In the genomic region with DNA sequence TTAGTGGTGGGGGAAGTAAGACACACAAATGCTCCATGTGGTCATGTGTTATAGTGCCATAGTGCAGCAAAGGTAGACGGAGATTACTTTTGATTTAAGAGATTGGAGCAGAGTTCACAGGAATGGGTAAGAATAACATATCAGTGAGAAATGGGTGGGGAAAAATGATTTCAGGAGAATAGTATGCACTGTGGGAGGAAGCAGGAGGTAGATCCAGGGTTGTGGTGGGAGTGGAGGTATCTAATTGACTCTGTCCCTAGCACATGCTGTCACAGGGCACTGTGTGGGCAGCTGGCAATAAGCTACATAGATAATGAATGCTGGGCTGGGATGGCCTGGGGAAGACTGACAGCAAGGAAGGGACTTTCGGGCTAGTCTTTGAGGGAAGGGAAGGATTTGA, we compare ENCODE assay signal across 11 cellular contexts.
DNase-seq lines count a peak whose midpoint lies in the region; ATAC-seq, FAIRE-seq and TF ChIP-seq lines count a peak whose summit lies in the region.
"Had no signal": no experiment of that assay in that cellular context is flagged by ENCODE, and none has a peak within 500 bp of the region (broad histone marks: within the 10 kb centered on the region; RNA-seq: fewer than 3 reads in every experiment).

No MANE protein-coding gene starts in this region.

- H2AFZ ChIP-seq in endothelial cell of umbilical vein (ENCODE audit: low read depth, low read length), result no peak overlapping the region

- H3K36me3 ChIP-seq in endothelial cell of umbilical vein (ENCODE audit: control insufficient read depth in 2 of 2, extremely low read depth in 1 of 2, insufficient read depth in 2 of 2, low read length in 2 of 2), result no peaks in the 10 kb centered on the region
- H3K36me3 ChIP-seq: esophagus muscularis mucosa had no signal

- ATAC-seq in omental fat pad (ENCODE audit: low FRiP score) (peak; percentile 69), GM21723 (IDR thresholded peaks at IDR 0.05; ENCODE audit: unreplicated experiment) (no peak)
- ATAC-seq in natural killer cell treated with Interleukin-12 subunit alpha and Interleukin-12 subunit beta and Interleukin-15 and Interleukin-18, amount 100 ng/mL, for 72 hours, result no peak

- peaks cover 0 to 8% of the 10 kb centered on the region in 2 donors for H3K4me1 Mint-ChIP-seq in natural killer cell treated with Interleukin-12 subunit alpha and Interleukin-12 subunit beta and Interleukin-15 and Interleukin-18, amount 100 ng/mL, for 72 hours (ENCODE audit: low read depth in 2 of 2)

- H3K9me1 ChIP-seq in endothelial cell of umbilical vein (replicated peaks; ENCODE audit: control insufficient read depth, extremely low read depth, insufficient read depth, low read length), result no peaks in the 10 kb centered on the region

- TF ChIP-seq CTCF in endothelial cell of umbilical vein (IDR thresholded peaks at IDR 0.05; ENCODE audit: extremely low read depth in 1 of 2, insufficient read depth in 1 of 2, low read depth in 1 of 2, low read length in 2 of 2) (no peak), omental fat pad (IDR thresholded peaks at IDR 0.05) (no peak)

- H3K27me3 ChIP-seq in endothelial cell of umbilical vein (ENCODE audit: control insufficient read depth in 2 of 2, insufficient read depth in 2 of 2, low read length in 2 of 2), result no peaks in the 10 kb centered on the region
- H3K27me3 ChIP-seq: esophagus muscularis mucosa had no signal

- no peak overlapping the region for H3K27ac Mint-ChIP-seq in natural killer cell treated with Interleukin-12 subunit alpha and Interleukin-12 subunit beta and Interleukin-15 and Interleukin-18, amount 100 ng/mL, for 72 hours
- H3K27ac Mint-ChIP-seq: activated T-helper 2 cell treated with anti-CD3 and anti-CD28 coated beads, Interferon-gamma antibody, Interleukin-2, Interleukin-4, amounts not matched to agents 10 μg/mL and 5 μg/mL and 100 μg/mL, durations not matched to agents 14 hours and 24 hours and 36 hours had no signal

- H3K27ac ChIP-seq in endothelial cell of umbilical vein (ENCODE audit: insufficient read depth, low read depth, low read length), result peak overlapping the region; percentile 78

- POLR2A ChIA-PET in endothelial cell of umbilical vein (lab: Charles Lee), result interaction anchor here (0.6 to 1.8 kb wide), 3 partner anchors 11 to 166 kb away, joined by 3 to 14 read pairs (median 6); no protein-coding TSS in a partner anchor

- H3K4me1 ChIP-seq in endothelial cell of umbilical vein (ENCODE audit: control insufficient read depth, extremely low read depth, insufficient read depth, low read length), result peaks cover 31% of the 10 kb centered on the region

- no peaks in the 10 kb centered on the region for H3K9me3 ChIP-seq in endothelial cell of umbilical vein (replicated peaks; ENCODE audit: control insufficient read depth, insufficient read depth, low read length)
- H3K9me3 ChIP-seq: esophagus muscularis mucosa had no signal

- H3K4me3 ChIP-seq in endothelial cell of umbilical vein (replicated peaks in 1 of 3; ENCODE audit: insufficient read depth in 1 of 3, low read depth in 1 of 3, low read length in 3 of 3), result no peak overlapping the region

- peak; percentile 28 for DNase-seq in GM03348 (ENCODE audit: low spot score)
- peak; percentile 18 for DNase-seq in HTR-8/SVneo (ENCODE audit: insufficient read length, low spot score)
- DNase-seq in endothelial cell of umbilical vein (ENCODE audit: low read depth, low spot score), result peak; percentile 51
- no peak for DNase-seq in omental fat pad (ENCODE audit: low spot score)
- no peak for DNase-seq in hippocampal formation (lab: John Stamatoyannopoulos, UW)
- no peak for DNase-seq in natural killer cell treated with Interleukin-12 subunit alpha and Interleukin-12 subunit beta and Interleukin-15 and Interleukin-18, amount 100 ng/mL, for 72 hours (ENCODE audit: low spot score)
- no peak for DNase-seq in stimulated activated naive CD4-positive, alpha-beta T cell treated with Interleukin-2 at 50 U/mL for 16 hours (lab: John Stamatoyannopoulos, UW)
- DNase-seq: NCI-H1930 had no signal

- no peak overlapping the region for H3K4me3 Mint-ChIP-seq in natural killer cell treated with Interleukin-12 subunit alpha and Interleukin-12 subunit beta and Interleukin-15 and Interleukin-18, amount 100 ng/mL, for 72 hours

- CTCF ChIA-PET in endothelial cell of umbilical vein (lab: Charles Lee), result interaction anchor here (1.3 to 3.6 kb wide), 7 partner anchors 10 to 98 kb away, joined by 5 to 25 read pairs (median 10); partner anchors contain the start of gene GLS

- FAIRE-seq in HTR-8/SVneo (lab: Jason Lieb, UNC) (peak; percentile 96), endothelial cell of umbilical vein (lab: Jason Lieb, UNC) (no peak)

- peak overlapping the region; percentile 74 for H3K4me2 ChIP-seq in endothelial cell of umbilical vein (ENCODE audit: insufficient read depth, low read length)

- dilution Hi-C loops in endothelial cell of umbilical vein (cut with MboI; ENCODE audit: extremely low pct_ligation_motif_present, low sequenced_read_pairs), result no loop called here

- intact Hi-C loops in endothelial cell of umbilical vein (cut with micrococcal nuclease), result loop anchor here (5.0 kb wide), 2 partner anchors 64 to 96 kb away; partner anchors contain the start of gene STAT1

- no peak overlapping the region for H3K9ac ChIP-seq in endothelial cell of umbilical vein (replicated peaks; ENCODE audit: extremely low read depth, insufficient read depth, low read length)

- H3K79me2 ChIP-seq in endothelial cell of umbilical vein (ENCODE audit: control insufficient read depth, insufficient read depth, low read length), result no peaks in the 10 kb centered on the region

- H3K27me3 Mint-ChIP-seq in natural killer cell treated with Interleukin-12 subunit alpha and Interleukin-12 subunit beta and Interleukin-15 and Interleukin-18, amount 100 ng/mL, for 72 hours, result no peaks in the 10 kb centered on the region

- TF ChIP-seq POLR2A in endothelial cell of umbilical vein (IDR thresholded peaks at IDR 0.05; ENCODE audit: low read depth, low read length), result no peak

- no peaks in the 10 kb centered on the region for H4K20me1 ChIP-seq in endothelial cell of umbilical vein (replicated peaks; ENCODE audit: control insufficient read depth, extremely low read depth, insufficient read depth, low read length)

- H3K9me3 Mint-ChIP-seq in natural killer cell treated with Interleukin-12 subunit alpha and Interleukin-12 subunit beta and Interleukin-15 and Interleukin-18, amount 100 ng/mL, for 72 hours, result no peaks in the 10 kb centered on the region
- H3K9me3 Mint-ChIP-seq: activated T-helper 2 cell treated with anti-CD3 and anti-CD28 coated beads, Interferon-gamma antibody, Interleukin-2, Interleukin-4, amounts not matched to agents 10 μg/mL and 5 μg/mL and 100 μg/mL, durations not matched to agents 14 hours and 24 hours and 36 hours had no signal

- no TSS peak for BruUV-seq in endothelial cell of umbilical vein (replicated peaks; lab: Mats Ljungman, UMichigan)

- H3K36me3 Mint-ChIP-seq in natural killer cell treated with Interleukin-12 subunit alpha and Interleukin-12 subunit beta and Interleukin-15 and Interleukin-18, amount 100 ng/mL, for 72 hours, result no peaks in the 10 kb centered on the region

TF ChIP-seq in endothelial cell of umbilical vein, 7 proteins besides CTCF, POLR2A, EP300 and RAD21:
- TF ChIP-seq FOS (IDR thresholded peaks at IDR 0.05; ENCODE audit: borderline replicate concordance, insufficient read depth, low read length) (no peak), MYC (IDR thresholded peaks at IDR 0.05; ENCODE audit: low read depth, low read length) (no peak), JUN (IDR thresholded peaks at IDR 0.05; ENCODE audit: borderline replicate concordance, insufficient read depth, insufficient read length, low read depth) (no peak), POLR2AphosphoS5 (IDR thresholded peaks at IDR 0.05; ENCODE audit: insufficient read depth, low read depth, low read length) (no peak), EZH2 (IDR thresholded peaks at IDR 0.05; ENCODE audit: borderline replicate concordance, low read depth, low read length, severe bottlenecking) (no peak), GATA2 (IDR thresholded peaks at IDR 0.05; ENCODE audit: insufficient read depth, insufficient read length, low read depth, low read length) (no peak)
- TF ChIP-seq, protein P1, sequence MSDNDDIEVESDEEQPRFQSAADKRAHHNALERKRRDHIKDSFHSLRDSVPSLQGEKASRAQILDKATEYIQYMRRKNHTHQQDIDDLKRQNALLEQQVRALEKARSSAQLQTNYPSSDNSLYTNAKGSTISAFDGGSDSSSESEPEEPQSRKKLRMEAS (IDR thresholded peaks at IDR 0.05; ENCODE audit: insufficient read depth, insufficient read length), result no peak

Comparison
In these comparisons a context has a peak if more than half of its experiments do, and no peak if none do; other contexts are left out.
1. DNase-seq: peak in GM03348 (single experiment), HTR-8/SVneo (single experiment) and endothelial cell of umbilical vein (single experiment); none in omental fat pad (single experiment), hippocampal formation (0 of 2), natural killer cell treated with Interleukin-12 subunit alpha and Interleukin-12 subunit beta and Interleukin-15 and Interleukin-18, amount 100 ng/mL, for 72 hours (single experiment) and stimulated activated naive CD4-positive, alpha-beta T cell treated with Interleukin-2 at 50 U/mL for 16 hours (single experiment).